25 cellular contexts compared by ENCODE assay signal in genomic region chr9:37405764-37406380, GRCh38. TPM values are rescaled to one million over a fixed set of nuclear protein-coding genes. Genes with fewer than 3 reads are reported as not detected.
DNase-seq lines count a peak whose midpoint lies in the region; ATAC-seq and TF ChIP-seq lines count a peak whose summit lies in the region.
"Had no signal": no experiment of that assay in that cellular context is flagged by ENCODE, and none has a peak within 500 bp of the region (broad histone marks: within the 10 kb centered on the region; RNA-seq: fewer than 3 reads in every experiment).

No MANE protein-coding gene starts in this region.

- no peak for ATAC-seq in naive thymus-derived CD4-positive, alpha-beta T cell
- ATAC-seq: stimulated activated effector memory CD8-positive, alpha-beta T cell treated with anti-CD3 and anti-CD28 coated beads, Interleukin-12 subunit alpha, Interleukin-12 subunit beta, amount 100 ng/mL, for 72 hours had no signal

- H3K4me3 ChIP-seq in GM12864 (ENCODE audit: low read depth, low read length) (peak overlapping the region; percentile 46; the same call in 1 of the 2 replicates), OCI-LY1 (ENCODE audit: low read depth, low read length, poor library complexity, severe bottlenecking) (peak overlapping the region; percentile 58), coronary artery (no peak overlapping the region)
- no peak overlapping the region for H3K4me3 ChIP-seq in naive thymus-derived CD4-positive, alpha-beta T cell (ENCODE audit: low read length)
- H3K4me3 ChIP-seq: GM23248, suprapubic skin, uterus had no signal

- peak overlapping the region; percentile 100 for H3K27ac ChIP-seq in OCI-LY1 (ENCODE audit: low read depth, low read length, poor library complexity, severe bottlenecking)
- peak overlapping the region; percentile 3 to 32 for H3K27ac ChIP-seq in coronary artery
- no peak overlapping the region for H3K27ac ChIP-seq in naive thymus-derived CD4-positive, alpha-beta T cell (ENCODE audit: low read depth, low read length)
- H3K27ac ChIP-seq: GM23248, parathyroid adenoma, suprapubic skin, uterus had no signal

- POLR2A ChIA-PET in naive thymus-derived CD4-positive, alpha-beta T cell (lab: Charles Lee): interaction anchor here (0.6 kb wide), 1 partner anchor 133 kb away, joined by 3 read pairs; no protein-coding TSS in a partner anchor

- H3K27me3 Mint-ChIP-seq in progenitor cell of endocrine pancreas: no peaks in the 10 kb centered on the region
- H3K27me3 Mint-ChIP-seq in activated T-helper 2 cell treated with anti-CD3 and anti-CD28 coated beads, Interferon-gamma antibody, Interleukin-2, Interleukin-4, amounts not matched to agents 10 μg/mL and 5 μg/mL and 100 μg/mL, durations not matched to agents 14 hours and 24 hours and 36 hours (ENCODE audit: low read depth): peaks cover 2% of the 10 kb centered on the region
- H3K27me3 Mint-ChIP-seq in naive thymus-derived CD4-positive, alpha-beta T cell: peaks cover 0 to 5% (median 0%) of the 10 kb centered on the region in 5 donors
- H3K27me3 Mint-ChIP-seq: CD4-positive, alpha-beta T cell had no signal

- 0 out of 2 replicates have a peak, but pooled peaks cover 7% of the 10 kb centered on the region for H3F3A ChIP-seq in OCI-LY1 (ENCODE audit: insufficient read depth, low read length)

- no peak overlapping the region for H2AFZ ChIP-seq in OCI-LY1 (ENCODE audit: low read length)
- H2AFZ ChIP-seq: GM23248, parathyroid adenoma had no signal

- TF ChIP-seq CTCF in GM12864 (IDR thresholded peaks at IDR 0.05; ENCODE audit: low read depth, low read length, missing control alignments) (no peak), OCI-LY1 (IDR thresholded peaks at IDR 0.05; ENCODE audit: low read length) (no peak), coronary artery (IDR thresholded peaks at IDR 0.05) (no peak), progenitor cell of endocrine pancreas (IDR thresholded peaks at IDR 0.05; ENCODE audit: unreplicated experiment) (no peak)

- H4K20me1 ChIP-seq in OCI-LY1 (ENCODE audit: insufficient read depth, low read length): no peaks in the 10 kb centered on the region

- peak overlapping the region; percentile 42 for H3K27ac Mint-ChIP-seq in progenitor cell of endocrine pancreas
- H3K27ac Mint-ChIP-seq in activated T-helper 2 cell treated with anti-CD3 and anti-CD28 coated beads, Interferon-gamma antibody, Interleukin-2, Interleukin-4, amounts not matched to agents 10 μg/mL and 5 μg/mL and 100 μg/mL, durations not matched to agents 14 hours and 24 hours and 36 hours: no peak overlapping the region
- H3K27ac Mint-ChIP-seq in naive thymus-derived CD4-positive, alpha-beta T cell: no peak overlapping the region
- H3K27ac Mint-ChIP-seq: CD4-positive, alpha-beta T cell; HFFc6; stimulated activated effector memory CD8-positive, alpha-beta T cell treated with anti-CD3 and anti-CD28 coated beads, Interleukin-12 subunit alpha, Interleukin-12 subunit beta, amount 100 ng/mL, for 72 hours had no signal

- CTCF ChIA-PET in naive thymus-derived CD4-positive, alpha-beta T cell (lab: Charles Lee): interaction anchor here (0.7 kb wide), 1 partner anchor 534 kb away, joined by 3 read pairs; no protein-coding TSS in a partner anchor

- intact Hi-C loops in activated T-helper 2 cell treated with anti-CD3 and anti-CD28 coated beads, Interferon-gamma antibody, Interleukin-2, Interleukin-4, amounts not matched to agents 10 μg/mL and 5 μg/mL and 100 μg/mL, durations not matched to agents 14 hours and 24 hours and 36 hours (cut with micrococcal nuclease): no loop called here
- intact Hi-C loops in naive thymus-derived CD4-positive, alpha-beta T cell (cut with micrococcal nuclease): no loop called here

- peak overlapping the region; percentile 85 for H3K4me2 ChIP-seq in OCI-LY1 (ENCODE audit: low read length)
- H3K4me2 ChIP-seq: SK-N-SH had no signal

- no peaks in the 10 kb centered on the region for H3K36me3 ChIP-seq in OCI-LY1 (ENCODE audit: insufficient read depth, low read length)
- H3K36me3 ChIP-seq in naive thymus-derived CD4-positive, alpha-beta T cell (ENCODE audit: control insufficient read depth in 2 of 3, insufficient read depth in 3 of 3, low read length in 3 of 3): no peaks in the 10 kb centered on the region
- H3K36me3 ChIP-seq: suprapubic skin, uterus had no signal

- H3K9ac ChIP-seq in OCI-LY1 (ENCODE audit: low read length): peak overlapping the region; percentile 89
- H3K9ac ChIP-seq: GM23248, parathyroid adenoma, SK-N-SH had no signal

- no peaks in the 10 kb centered on the region for H3K9me3 ChIP-seq in OCI-LY1 (ENCODE audit: low read length)
- no peaks in the 10 kb centered on the region for H3K9me3 ChIP-seq in naive thymus-derived CD4-positive, alpha-beta T cell (ENCODE audit: control insufficient read depth in 2 of 3, low read length in 3 of 3)
- H3K9me3 ChIP-seq: suprapubic skin, uterus had no signal

- DNase-seq in GM12864 (ENCODE audit: low read depth): no peak
- no peak for DNase-seq in coronary artery (ENCODE audit: low spot score)
- no peak for DNase-seq in progenitor cell of endocrine pancreas (ENCODE audit: low spot score, unreplicated experiment)
- DNase-seq in activated T-helper 2 cell treated with anti-CD3 and anti-CD28 coated beads, Interferon-gamma antibody, Interleukin-2, Interleukin-4, amounts not matched to agents 10 μg/mL and 5 μg/mL and 100 μg/mL, durations not matched to agents 14 hours and 24 hours and 36 hours (ENCODE audit: low spot score): no peak
- DNase-seq in HCEC 1CT: no peak
- DNase-seq in naive thymus-derived CD4-positive, alpha-beta T cell: no peak
- DNase-seq: activated CD4-positive, alpha-beta T cell treated with anti-CD3 and anti-CD28 coated beads for 48 hours; activated CD8-positive, alpha-beta memory T cell treated with anti-CD3 and anti-CD28 coated beads for 24 hours; activated gamma-delta T cell; CD4-positive, alpha-beta T cell; GM23248; HFFc6; islet precursor cell; NCI-H1092 treated with DMSO at 0.1 percent for 48 hours; NCI-H187 treated with DMSO at 0.1 percent for 48 hours; NCI-H526 treated with DMSO at 0.1 percent for 48 hours; RPMI8226; SK-N-SH; stimulated activated CD4-positive, alpha-beta T cell treated with anti-CD3 and anti-CD28 coated beads, Interleukin-4, amount 100 ng/mL, for 24 hours; T-helper 2 cell; uterus had no signal

- H3K79me2 ChIP-seq in OCI-LY1 (ENCODE audit: insufficient read depth, low read length): no peaks in the 10 kb centered on the region
- H3K79me2 ChIP-seq: parathyroid adenoma had no signal

- peaks cover 25% of the 10 kb centered on the region for H3K4me1 Mint-ChIP-seq in progenitor cell of endocrine pancreas (ENCODE audit: low read depth)
- peaks cover 15% of the 10 kb centered on the region for H3K4me1 Mint-ChIP-seq in activated T-helper 2 cell treated with anti-CD3 and anti-CD28 coated beads, Interferon-gamma antibody, Interleukin-2, Interleukin-4, amounts not matched to agents 10 μg/mL and 5 μg/mL and 100 μg/mL, durations not matched to agents 14 hours and 24 hours and 36 hours (ENCODE audit: low read depth)
- H3K4me1 Mint-ChIP-seq in naive thymus-derived CD4-positive, alpha-beta T cell: peaks cover 0 to 8% (median 4%) of the 10 kb centered on the region in 7 donors

- H3K36me3 Mint-ChIP-seq in progenitor cell of endocrine pancreas (ENCODE audit: insufficient read depth): no peaks in the 10 kb centered on the region
- no peaks in the 10 kb centered on the region for H3K36me3 Mint-ChIP-seq in activated T-helper 2 cell treated with anti-CD3 and anti-CD28 coated beads, Interferon-gamma antibody, Interleukin-2, Interleukin-4, amounts not matched to agents 10 μg/mL and 5 μg/mL and 100 μg/mL, durations not matched to agents 14 hours and 24 hours and 36 hours (ENCODE audit: low read depth)
- no peaks in the 10 kb centered on the region for H3K36me3 Mint-ChIP-seq in naive thymus-derived CD4-positive, alpha-beta T cell

- peaks cover 99% of the 10 kb centered on the region for H3K4me1 ChIP-seq in OCI-LY1 (ENCODE audit: insufficient read depth, low read length, severe bottlenecking)
- peaks cover 0 to 12% of the 10 kb centered on the region in 2 donors for H3K4me1 ChIP-seq in naive thymus-derived CD4-positive, alpha-beta T cell (ENCODE audit: control insufficient read depth in 2 of 2, insufficient read depth in 2 of 2, low read length in 2 of 2)
- H3K4me1 ChIP-seq: parathyroid adenoma, suprapubic skin, uterus had no signal

- H3K9me2 ChIP-seq in OCI-LY1 (ENCODE audit: low read depth, low read length): no peaks in the 10 kb centered on the region
- H3K9me2 ChIP-seq: SK-N-SH had no signal

- H3K27me3 ChIP-seq in OCI-LY1 (ENCODE audit: insufficient read depth, low read length): no peaks in the 10 kb centered on the region
- H3K27me3 ChIP-seq in naive thymus-derived CD4-positive, alpha-beta T cell (ENCODE audit: control insufficient read depth in 2 of 2, insufficient read depth in 2 of 2, low read length in 2 of 2): no peaks in the 10 kb centered on the region
- H3K27me3 ChIP-seq: suprapubic skin, uterus had no signal

- no peak overlapping the region for H3K4me3 Mint-ChIP-seq in progenitor cell of endocrine pancreas (ENCODE audit: low read depth)
- H3K4me3 Mint-ChIP-seq in activated T-helper 2 cell treated with anti-CD3 and anti-CD28 coated beads, Interferon-gamma antibody, Interleukin-2, Interleukin-4, amounts not matched to agents 10 μg/mL and 5 μg/mL and 100 μg/mL, durations not matched to agents 14 hours and 24 hours and 36 hours (ENCODE audit: low read depth): no peak overlapping the region
- H3K4me3 Mint-ChIP-seq in naive thymus-derived CD4-positive, alpha-beta T cell: no peak overlapping the region
- H3K4me3 Mint-ChIP-seq: CD4-positive, alpha-beta T cell; HFFc6; stimulated activated effector memory CD8-positive, alpha-beta T cell treated with anti-CD3 and anti-CD28 coated beads, Interleukin-12 subunit alpha, Interleukin-12 subunit beta, amount 100 ng/mL, for 72 hours had no signal

- H3K9me3 Mint-ChIP-seq in progenitor cell of endocrine pancreas (ENCODE audit: low read depth): no peaks in the 10 kb centered on the region
- no peaks in the 10 kb centered on the region for H3K9me3 Mint-ChIP-seq in activated T-helper 2 cell treated with anti-CD3 and anti-CD28 coated beads, Interferon-gamma antibody, Interleukin-2, Interleukin-4, amounts not matched to agents 10 μg/mL and 5 μg/mL and 100 μg/mL, durations not matched to agents 14 hours and 24 hours and 36 hours
- no peaks in the 10 kb centered on the region for H3K9me3 Mint-ChIP-seq in naive thymus-derived CD4-positive, alpha-beta T cell
- H3K9me3 Mint-ChIP-seq: CD4-positive, alpha-beta T cell; HFFc6; stimulated activated effector memory CD8-positive, alpha-beta T cell treated with anti-CD3 and anti-CD28 coated beads, Interleukin-12 subunit alpha, Interleukin-12 subunit beta, amount 100 ng/mL, for 72 hours had no signal

RNA-seq across cellular contexts. Expression of gene GRHPR, which starts 16.6 kb away (rescaled TPM):
- 98.0 and 101 TPM in 2 replicates for total RNA-seq in progenitor cell of endocrine pancreas
- 75.4 and 77.4 TPM in 2 replicates for total RNA-seq in activated T-helper 2 cell treated with anti-CD3 and anti-CD28 coated beads, Interferon-gamma antibody, Interleukin-2, Interleukin-4, amounts not matched to agents 10 μg/mL and 5 μg/mL and 100 μg/mL, durations not matched to agents 14 hours and 24 hours and 36 hours
- total RNA-seq in naive thymus-derived CD4-positive, alpha-beta T cell: 10 to 100 TPM; 33.2 to 58.6 (median 53.1) TPM
- polyA plus RNA-seq in naive thymus-derived CD4-positive, alpha-beta T cell: 10 to 100 TPM; 78.1 to 94.7 TPM

RNA-seq across cellular contexts. Expression of gene ZBTB5, which starts 59.4 kb away (rescaled TPM):
- 21.2 and 21.8 TPM in 2 replicates for total RNA-seq in progenitor cell of endocrine pancreas
- total RNA-seq in activated T-helper 2 cell treated with anti-CD3 and anti-CD28 coated beads, Interferon-gamma antibody, Interleukin-2, Interleukin-4, amounts not matched to agents 10 μg/mL and 5 μg/mL and 100 μg/mL, durations not matched to agents 14 hours and 24 hours and 36 hours: 10.6 and 11.0 TPM in 2 replicates
- 10 to 100 TPM in 4 of 5 experiments, 1 to 10 TPM in 1; 8.5 to 16.8 (median 14.8) TPM for total RNA-seq in naive thymus-derived CD4-positive, alpha-beta T cell
- polyA plus RNA-seq in naive thymus-derived CD4-positive, alpha-beta T cell: 1 to 10 TPM in 1 of 2 donors, under 1 TPM in 1; 0.60 to 1.4 TPM

Comparison
In these comparisons a context has a peak if more than half of its experiments do, and no peak if none do; other contexts are left out.
1. H3K4me3 ChIP-seq: peak in GM12864 (single experiment) and OCI-LY1 (single experiment); none in coronary artery (single experiment) and naive thymus-derived CD4-positive, alpha-beta T cell (single experiment).